ENCODE assay signal across 10 cellular contexts in genomic region chr16:56871172-56871593, GRCh38. TPM values are rescaled to one million over a fixed set of nuclear protein-coding genes. Genes with fewer than 3 reads are reported as not detected.
A peak's percentile ranks its signal among the peaks of the same experiment; 100 is the strongest.
DNase-seq lines count a peak whose midpoint lies in the region; ATAC-seq and TF ChIP-seq lines count a peak whose summit lies in the region.
"Had no signal": no experiment of that assay in that cellular context is flagged by ENCODE, and none has a peak within 500 bp of the region (broad histone marks: within the 10 kb centered on the region; RNA-seq: fewer than 3 reads in every experiment).

No MANE protein-coding gene starts in this region.

- POLR2A ChIA-PET in activated B cell treated with CpG ODN at 0.5 μM for 24 hours (lab: Charles Lee): interaction anchor here (0.7 to 15.6 kb wide), 4 partner anchors 9 to 67 kb away, joined by 4 to 444 read pairs (median 20); partner anchors contain the start of gene HERPUD1

- no peaks in the 10 kb centered on the region for H3K27me3 ChIP-seq in vagina

- CTCF ChIA-PET in activated B cell treated with CpG ODN at 0.5 μM for 24 hours (lab: Charles Lee): no interaction called here

- no peak for TF ChIP-seq POLR2A in vagina (IDR thresholded peaks at IDR 0.05)

- no peak overlapping the region for H3K4me3 ChIP-seq in vagina

- peaks cover 52% of the 10 kb centered on the region for H3K4me1 Mint-ChIP-seq in activated B cell treated with CpG ODN at 0.5 μM for 24 hours

- H3K36me3 ChIP-seq in vagina: no peaks in the 10 kb centered on the region

- peak; percentile 75 for DNase-seq in ELR (ENCODE audit: low read depth)
- DNase-seq in activated B cell treated with CpG ODN at 0.5 μM for 24 hours: peak; percentile 31
- peak; percentile 44 for DNase-seq in medulla oblongata (ENCODE audit: extremely low spot score)
- DNase-seq in vagina (ENCODE audit: extremely low spot score in 2 of 2): no peak
- DNase-seq in NCI-H345 (lab: John Stamatoyannopoulos, UW): no peak

- ATAC-seq in HG02678 (IDR thresholded peaks at IDR 0.05; ENCODE audit: unreplicated experiment) (peak; percentile 55), activated B cell treated with CpG ODN at 0.5 μM for 24 hours (ENCODE audit: low read depth) (peak; percentile 56), GM21528 (IDR thresholded peaks at IDR 0.05; ENCODE audit: low FRiP score, unreplicated experiment) (no peak), HG02623 (IDR thresholded peaks at IDR 0.05; ENCODE audit: unreplicated experiment) (no peak)

- no peaks in the 10 kb centered on the region for H3K9me3 Mint-ChIP-seq in activated B cell treated with CpG ODN at 0.5 μM for 24 hours

- H3K36me3 Mint-ChIP-seq in activated B cell treated with CpG ODN at 0.5 μM for 24 hours (ENCODE audit: low read depth): no peaks in the 10 kb centered on the region

- intact Hi-C loops in activated B cell treated with CpG ODN at 0.5 μM for 24 hours (cut with micrococcal nuclease): loop anchor here (1.0 to 2.0 kb wide), 2 partner anchors 17 to 46 kb away; no protein-coding TSS in a partner anchor
- intact Hi-C loops in vagina (cut with DNase I): no loop called here

- no peaks in the 10 kb centered on the region for H3K27me3 Mint-ChIP-seq in activated B cell treated with CpG ODN at 0.5 μM for 24 hours

- no peaks in the 10 kb centered on the region for H3K9me3 ChIP-seq in vagina

- H3K27ac ChIP-seq in vagina: no peak overlapping the region

- H3K4me1 ChIP-seq in vagina: no peaks in the 10 kb centered on the region

- TF ChIP-seq CTCF in activated B cell treated with CpG ODN at 0.5 μM for 24 hours (IDR thresholded peaks at IDR 0.05): no peak
- no peak for TF ChIP-seq CTCF in vagina (IDR thresholded peaks at IDR 0.05)

- peak overlapping the region; percentile 46 for H3K4me3 Mint-ChIP-seq in activated B cell treated with CpG ODN at 0.5 μM for 24 hours

- H3K27ac Mint-ChIP-seq in activated B cell treated with CpG ODN at 0.5 μM for 24 hours: peak overlapping the region; percentile 86

RNA-seq across cellular contexts. Expression of gene SLC12A3, which starts 6.2 kb away (rescaled TPM):
- total RNA-seq in activated B cell treated with CpG ODN at 0.5 μM for 24 hours (3.8 and 5.0 TPM in 2 replicates), vagina (not detected)
- total RNA-seq: cardiac septum; T-helper 2 cell treated with Interferon-gamma antibody and Interleukin-4, amounts not matched to agents 100 ng/mL and 5 ng/mL, for 36 hours had no signal

Comparison
In these comparisons a context has a peak if more than half of its experiments do, and no peak if none do; other contexts are left out.
1. DNase-seq: peak in ELR (single experiment), activated B cell treated with CpG ODN at 0.5 μM for 24 hours (single experiment) and medulla oblongata (single experiment); none in vagina (0 of 2) and NCI-H345 (single experiment).
2. ATAC-seq: peak in HG02678 (single experiment) and activated B cell treated with CpG ODN at 0.5 μM for 24 hours (single experiment); none in GM21528 (single experiment) and HG02623 (single experiment).